Comparison of ENCODE assay signal across 8 cellular contexts in the genomic region with DNA sequence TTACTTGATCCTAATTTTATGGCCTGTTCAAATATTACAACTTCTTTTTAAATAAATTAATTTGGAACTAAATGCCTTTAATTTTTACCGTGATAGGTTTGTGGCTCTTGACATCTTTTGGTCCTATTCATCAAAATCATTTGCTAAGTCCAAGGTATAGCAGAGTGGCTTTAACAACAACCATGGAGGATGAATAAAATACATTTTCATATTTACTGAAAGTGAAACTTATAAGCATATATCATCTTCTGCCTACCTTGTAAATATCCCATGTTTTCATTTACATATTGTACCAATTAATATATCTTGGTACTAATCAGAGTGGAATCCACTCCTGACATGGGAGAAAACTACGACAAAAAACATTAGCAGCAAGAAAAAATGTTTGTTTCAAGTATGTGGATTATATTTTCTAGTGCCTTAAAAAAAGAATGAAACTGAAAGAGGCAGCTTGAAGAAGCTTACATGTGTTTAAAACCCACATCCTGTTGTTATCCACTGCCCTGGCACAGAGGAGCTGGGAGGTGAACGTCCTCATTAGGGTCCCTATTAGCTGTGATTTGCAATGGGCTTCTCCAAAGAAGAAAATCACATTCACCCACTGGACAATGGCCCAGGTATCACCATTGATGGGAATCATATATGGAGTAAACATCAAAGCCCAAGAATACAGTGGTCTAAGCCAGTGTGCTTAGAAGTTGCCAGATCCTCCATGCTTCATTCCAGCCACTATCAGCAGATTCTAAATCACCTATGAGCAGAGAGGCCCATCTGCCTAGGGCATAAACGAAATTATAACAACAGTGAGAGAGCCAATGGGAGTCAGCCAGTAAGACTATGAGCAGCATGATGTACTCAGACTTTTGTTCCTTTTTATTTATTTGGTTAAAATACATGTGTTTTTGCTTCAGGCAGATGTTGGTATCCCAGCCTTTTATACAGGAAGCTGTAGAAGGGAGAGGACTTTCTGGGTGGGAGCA.
DNase-seq lines count a peak whose midpoint lies in the region; ATAC-seq and TF ChIP-seq lines count a peak whose summit lies in the region.

No MANE protein-coding gene starts in this region.

- TF ChIP-seq CTCF in AG04450 (IDR thresholded peaks at IDR 0.05; ENCODE audit: low read depth, low read length) (no peak), heart right ventricle (IDR thresholded peaks at IDR 0.05) (no peak)

- H3K9ac ChIP-seq in neuronal stem cell (ENCODE audit: low read depth, low read length, poor library complexity): no peak overlapping the region

- H3K23ac ChIP-seq in neuronal stem cell (ENCODE audit: low read depth, low read length, poor library complexity): no peak overlapping the region

- WGBS in heart right ventricle, 2 donors: 54 to 58% methylated on average over 4 of the region's 4 CpGs
- 23% methylated on average over 4 of the region's 4 CpGs for WGBS in thymus
- WGBS in neuronal stem cell (ENCODE audit: extremely low coverage in 2 of 2, insufficient read length in 2 of 2, insufficient replicate concordance in 1 of 2), 2 donors: no CpG with 5 or more reads among the region's 4 CpGs

- H2BK5ac ChIP-seq in neuronal stem cell (ENCODE audit: low read length): no peak overlapping the region

- no peak overlapping the region for H3K4ac ChIP-seq in neuronal stem cell (ENCODE audit: low read length)

- no peak overlapping the region for H2BK120ac ChIP-seq in neuronal stem cell (ENCODE audit: low read depth, low read length)

- H3K27me3 ChIP-seq in AG04450 (ENCODE audit: control insufficient read depth, insufficient read depth, low read length) (no peaks in the 10 kb centered on the region), heart right ventricle (no peaks in the 10 kb centered on the region), thymus (ENCODE audit: control insufficient read depth, insufficient read depth) (no peaks in the 10 kb centered on the region), neuronal stem cell (ENCODE audit: control insufficient read depth in 3 of 3, insufficient read depth in 3 of 3, low read depth in 1 of 3, low read length in 3 of 3) (no peaks in the 10 kb centered on the region)

- H3K27ac ChIP-seq in AG04450 (ENCODE audit: low read depth, low read length) (peak overlapping the region; percentile 40), heart right ventricle (peak overlapping the region; percentile 38 to 84 (median 59)), thymus (ENCODE audit: low read depth) (peak overlapping the region; percentile 92), neuronal stem cell (replicated peaks; ENCODE audit: low read length) (no peak overlapping the region)

- peaks cover 22 to 81% (median 68%) of the 10 kb centered on the region in 9 donors for H3K4me1 ChIP-seq in heart right ventricle
- H3K4me1 ChIP-seq in thymus (ENCODE audit: control insufficient read depth, insufficient read depth, low read length): peaks cover 54% of the 10 kb centered on the region
- H3K4me1 ChIP-seq in neuronal stem cell (ENCODE audit: control insufficient read depth in 2 of 2, insufficient read depth in 1 of 2, low read depth in 1 of 2, low read length in 2 of 2): peaks cover 2 to 16% of the 10 kb centered on the region in 2 donors

- H3K4me3 ChIP-seq in AG04450 (ENCODE audit: low read depth, low read length) (no peak overlapping the region), heart right ventricle (no peak overlapping the region), thymus (ENCODE audit: low read length) (peak overlapping the region; percentile 18), neuronal stem cell (ENCODE audit: low read length in 2 of 2) (no peak overlapping the region)

- DNase-seq in AG04450 (ENCODE audit: low read depth, low spot score): no peak
- DNase-seq in GM19240 (ENCODE audit: insufficient read length, low spot score): peak; percentile 37
- DNase-seq in activated CD4-positive, alpha-beta T cell treated with anti-CD3 and anti-CD28 coated beads for 4 hours: peak; percentile 35 to 44
- no peak for DNase-seq in heart right ventricle
- no peak for DNase-seq in DMS 273 (lab: John Stamatoyannopoulos, UW; ENCODE audit: unreplicated experiment)
- no peak for DNase-seq in neuronal stem cell (ENCODE audit: low spot score)

- POLR2A ChIA-PET in AG04450 (lab: Yijun Ruan, JAX): no interaction called here

- H2AFZ ChIP-seq in neuronal stem cell (ENCODE audit: low read length): no peak overlapping the region

- H3K36me3 ChIP-seq in heart right ventricle (no peaks in the 10 kb centered on the region), thymus (ENCODE audit: control insufficient read depth, insufficient read depth) (no peaks in the 10 kb centered on the region), neuronal stem cell (replicated peaks in 1 of 2; ENCODE audit: control insufficient read depth in 2 of 2, insufficient read depth in 2 of 2, low read length in 2 of 2) (no peaks in the 10 kb centered on the region)

- ATAC-seq in HG03159 (IDR thresholded peaks at IDR 0.05; ENCODE audit: unreplicated experiment) (peak; percentile 77), heart right ventricle (peak in 6 of 8 donors; percentile 23 to 52 (median 46))

- CTCF ChIA-PET in AG04450 (lab: Charles Lee): interaction anchor here (0.5 to 1.9 kb wide), 2 partner anchors 36 to 84 kb away, joined by 3 to 14 read pairs; partner anchors contain the start of gene MAML2

- no peak overlapping the region for H2BK12ac ChIP-seq in neuronal stem cell (ENCODE audit: low read length)

- H4K91ac ChIP-seq in neuronal stem cell (ENCODE audit: low read depth, low read length, poor library complexity): no peak overlapping the region

- intact Hi-C loops in heart right ventricle (cut with DNase I): loop anchor here in 4 of 10 donors (5.0 to 10.0 kb wide), 6 partner anchors 41 to 201 kb away; partner anchors contain the start of gene MAML2 (in 1 of the 4)

- H4K8ac ChIP-seq in neuronal stem cell (ENCODE audit: low read depth, low read length): no peak overlapping the region

- no peak overlapping the region for H3K14ac ChIP-seq in neuronal stem cell (ENCODE audit: low read length)

- no peak overlapping the region for H2AK5ac ChIP-seq in neuronal stem cell (ENCODE audit: low read depth, low read length)

- H3K4me2 ChIP-seq in neuronal stem cell (ENCODE audit: insufficient read depth, low read length, poor library complexity, severe bottlenecking): no peak overlapping the region

- H3K9me3 ChIP-seq in AG04450 (ENCODE audit: control insufficient read depth, insufficient read depth, low read length) (no peaks in the 10 kb centered on the region), heart right ventricle (no peaks in the 10 kb centered on the region), thymus (ENCODE audit: control insufficient read depth) (no peaks in the 10 kb centered on the region), neuronal stem cell (replicated peaks in 1 of 2; ENCODE audit: control insufficient read depth in 2 of 2, insufficient read depth in 1 of 2, low read depth in 1 of 2, low read length in 2 of 2) (no peaks in the 10 kb centered on the region)

- H3K79me1 ChIP-seq in neuronal stem cell (ENCODE audit: low read depth, low read length): no peaks in the 10 kb centered on the region

- no peak overlapping the region for H2BK15ac ChIP-seq in neuronal stem cell (ENCODE audit: low read length)

- H3K18ac ChIP-seq in neuronal stem cell (ENCODE audit: low read length): no peak overlapping the region

Comparison
In these comparisons a context has a peak if more than half of its experiments do, and no peak if none do; other contexts are left out.
1. DNase-seq: peak in GM19240 (single experiment) and activated CD4-positive, alpha-beta T cell treated with anti-CD3 and anti-CD28 coated beads for 4 hours (2 of 2); none in AG04450 (single experiment), heart right ventricle (0 of 2), DMS 273 (single experiment) and neuronal stem cell (single experiment).